8 cellular contexts compared by ENCODE assay signal in genomic region chr2:26033769-26034596, GRCh38. TPM values are rescaled to one million over a fixed set of nuclear protein-coding genes. Genes with fewer than 3 reads are reported as not detected.
DNase-seq lines count a peak whose midpoint lies in the region; ATAC-seq and TF ChIP-seq lines count a peak whose summit lies in the region.

Gene RAB10, plus strand, starts transcription at chr2:26034084. Its CDS starts 525 bp downstream, at chr2:26034609.

- H3K4me3 ChIP-seq in ascending aorta (peak within 1 kb of the TSS; percentile 80 to 87), right cardiac atrium (ENCODE audit: low read length) (peak within 1 kb of the TSS; percentile 75), rectal smooth muscle tissue (ENCODE audit: low read length) (peak within 1 kb of the TSS; percentile 91), aorta (ENCODE audit: low read length in 2 of 2) (peak within 1 kb of the TSS; percentile 60 to 73)

- DNase-seq in NCI-H1930 (lab: John Stamatoyannopoulos, UW) = peak; percentile 97 to 99
- DNase-seq in T-helper 2 cell treated with Interferon-gamma antibody and Interleukin-4, amounts not matched to agents 5 μg/mL and 100 μg/mL, for 36 hours (ENCODE audit: low spot score) = peak; percentile 100
- DNase-seq in ascending aorta (ENCODE audit: low spot score in 2 of 2) = peak; percentile 96 to 99
- DNase-seq in right cardiac atrium = peak; percentile 100
- peak; percentile 100 for DNase-seq in aorta

- H3K27me3 ChIP-seq in ascending aorta = no peaks in the 10 kb centered on the region
- no peaks in the 10 kb centered on the region for H3K27me3 ChIP-seq in right cardiac atrium (ENCODE audit: control insufficient read depth, insufficient read depth)
- no peaks in the 10 kb centered on the region for H3K27me3 ChIP-seq in rectal smooth muscle tissue (ENCODE audit: control insufficient read depth, insufficient read depth, low read length)
- H3K27me3 ChIP-seq in aorta (ENCODE audit: control insufficient read depth in 1 of 2, insufficient read depth in 2 of 2, low read length in 1 of 2) = no peaks in the 10 kb centered on the region

- peak within 1 kb of the TSS; percentile 93 for H3K27ac Mint-ChIP-seq in T-helper 2 cell treated with Interferon-gamma antibody and Interleukin-4, amounts not matched to agents 5 μg/mL and 100 μg/mL, for 36 hours

- H3K36me3 Mint-ChIP-seq in T-helper 2 cell treated with Interferon-gamma antibody and Interleukin-4, amounts not matched to agents 5 μg/mL and 100 μg/mL, for 36 hours (ENCODE audit: low read depth) = peaks cover 18% of the 10 kb centered on the region

- intact Hi-C loops in ascending aorta (cut with DNase I) = loop anchor here (1.0 to 5.0 kb wide), 7 partner anchors 15 to 1062 kb away; partner anchors contain the start of genes ADGRF3, ASXL2, DNAJC27 and KIF3C
- intact Hi-C loops in right cardiac atrium (cut with DNase I) = no loop called here
- intact Hi-C loops in aorta (cut with DNase I) = loop anchor here (2.0 to 5.0 kb wide), 3 partner anchors 15 to 42 kb away; no protein-coding TSS in a partner anchor

- peak in 2 of 3 experiments; percentile 6 to 15 for TF ChIP-seq CTCF in ascending aorta (IDR thresholded peaks at IDR 0.05)

- H3K4me1 ChIP-seq in ascending aorta = peaks cover 3 to 24% of the 10 kb centered on the region in 2 donors
- peaks cover 5% of the 10 kb centered on the region for H3K4me1 ChIP-seq in right cardiac atrium (ENCODE audit: control insufficient read depth, insufficient read depth, low read length)
- no peaks in the 10 kb centered on the region for H3K4me1 ChIP-seq in rectal smooth muscle tissue (ENCODE audit: control insufficient read depth, insufficient read depth, low read length)
- H3K4me1 ChIP-seq in aorta (ENCODE audit: control insufficient read depth in 1 of 2, insufficient read depth in 2 of 2, low read length in 2 of 2) = no peaks in the 10 kb centered on the region

- peak within 1 kb of the TSS; percentile 98 for H3K4me3 Mint-ChIP-seq in T-helper 2 cell treated with Interferon-gamma antibody and Interleukin-4, amounts not matched to agents 5 μg/mL and 100 μg/mL, for 36 hours

- H3K27me3 Mint-ChIP-seq in T-helper 2 cell treated with Interferon-gamma antibody and Interleukin-4, amounts not matched to agents 5 μg/mL and 100 μg/mL, for 36 hours (ENCODE audit: low read depth) = no peaks in the 10 kb centered on the region

- peak; percentile 87 for ATAC-seq in GM18502 (IDR thresholded peaks at IDR 0.05; ENCODE audit: poor library complexity, unreplicated experiment)
- peak; percentile 92 for ATAC-seq in HG02970 (IDR thresholded peaks at IDR 0.05; ENCODE audit: low FRiP score, unreplicated experiment)
- peak; percentile 97 to 98 for ATAC-seq in right cardiac atrium
- peak; percentile 99 for ATAC-seq in aorta (ENCODE audit: low FRiP score)

- H3K27ac ChIP-seq in ascending aorta (peak within 1 kb of the TSS; percentile 96 to 98), right cardiac atrium (ENCODE audit: low read length) (peak within 1 kb of the TSS; percentile 98), rectal smooth muscle tissue (ENCODE audit: low read depth, low read length) (peak within 1 kb of the TSS; percentile 97), aorta (ENCODE audit: low read depth in 1 of 2, low read length in 2 of 2) (peak within 1 kb of the TSS; percentile 67 to 85)

- peak within 1 kb of the TSS; percentile 92 for H3K9ac ChIP-seq in rectal smooth muscle tissue (ENCODE audit: low read length)

- H3K36me3 ChIP-seq in ascending aorta (no peaks in the 10 kb centered on the region), rectal smooth muscle tissue (ENCODE audit: control insufficient read depth, insufficient read depth, low read length) (no peaks in the 10 kb centered on the region), aorta (ENCODE audit: control insufficient read depth in 1 of 2, insufficient read depth in 2 of 2, low read length in 1 of 2) (no peaks in the 10 kb centered on the region)

- H3K9me3 ChIP-seq in ascending aorta = no peaks in the 10 kb centered on the region
- no peaks in the 10 kb centered on the region for H3K9me3 ChIP-seq in right cardiac atrium (ENCODE audit: control insufficient read depth, low read length)
- H3K9me3 ChIP-seq in aorta (ENCODE audit: control insufficient read depth, low read length) = no peaks in the 10 kb centered on the region

- H3K4me1 Mint-ChIP-seq in T-helper 2 cell treated with Interferon-gamma antibody and Interleukin-4, amounts not matched to agents 5 μg/mL and 100 μg/mL, for 36 hours (ENCODE audit: low read depth) = peaks cover 23% of the 10 kb centered on the region

- no peaks in the 10 kb centered on the region for H3K9me3 Mint-ChIP-seq in T-helper 2 cell treated with Interferon-gamma antibody and Interleukin-4, amounts not matched to agents 5 μg/mL and 100 μg/mL, for 36 hours

- WGBS in right cardiac atrium = under 1% methylated on average over 96 of the region's 97 CpGs
- WGBS in aorta, 2 donors = 0% methylated on average over 73 to 96 of the region's 97 CpGs

RNA-seq across cellular contexts. Expression of gene RAB10, which starts in this region (rescaled TPM):
- total RNA-seq in ascending aorta (181 TPM), right cardiac atrium (100 to 1,000 TPM in 1 of 4 donors, 10 to 100 TPM in 3; 90.1 to 103 (median 97.4) TPM), aorta (10 to 100 TPM; 90.5 to 92.4 TPM)
- polyA plus RNA-seq in right cardiac atrium (53.0 TPM), aorta (10 to 100 TPM; 45.8 to 47.6 TPM)

Comparison
In these comparisons a context has a peak if more than half of its experiments do, and no peak if none do; other contexts are left out.
1. Peak in every context shown above with its lines: DNase-seq, ATAC-seq, H3K4me3 ChIP-seq and H3K27ac ChIP-seq.
2. intact Hi-C loops: an anchor here in ascending aorta (1.0 to 5.0 kb wide) and aorta (2.0 to 5.0 kb wide); none called in right cardiac atrium.